ENCODE assay signal across 11 cellular contexts in genomic region chr6:132259070-132259469, GRCh38.
DNase-seq lines count a peak whose midpoint lies in the region; ATAC-seq, FAIRE-seq and TF ChIP-seq lines count a peak whose summit lies in the region.
"Had no signal": no experiment of that assay in that cellular context is flagged by ENCODE, and none has a peak within 500 bp of the region (broad histone marks: within the 10 kb centered on the region; RNA-seq: fewer than 3 reads in every experiment).

No MANE protein-coding gene starts in this region.

- no peaks in the 10 kb centered on the region for H3K4me1 Mint-ChIP-seq in activated CD8-positive, alpha-beta T cell treated with anti-CD3 and anti-CD28 coated beads, Interleukin-2, amount 10 ng/mL, durations not matched to agents 7 days and 5 days (ENCODE audit: low read depth)

- H3K9me3 ChIP-seq in cardiac muscle cell (ENCODE audit: low read depth) (no peaks in the 10 kb centered on the region), SK-N-SH (no peaks in the 10 kb centered on the region)
- H3K9me3 ChIP-seq: BLaER1, SJCRH30, upper lobe of left lung had no signal

- no peaks in the 10 kb centered on the region for H3K9me2 ChIP-seq in SK-N-SH

- H3K4me3 ChIP-seq in cardiac muscle cell (no peak overlapping the region), SK-N-SH (ENCODE audit: low read depth in 2 of 2, low read length in 1 of 2) (no peak overlapping the region), fibroblast of pulmonary artery (replicated peaks; ENCODE audit: low read depth, low read length) (no peak overlapping the region)
- H3K4me3 ChIP-seq: BLaER1, SJCRH30, upper lobe of left lung had no signal

- POLR2A ChIA-PET in SK-N-SH (lab: Yijun Ruan, JAX), result no interaction called here
- POLR2A ChIA-PET in activated CD8-positive, alpha-beta T cell treated with anti-CD3 and anti-CD28 coated beads, Interleukin-2, amount 10 ng/mL, durations not matched to agents 7 days and 5 days (lab: Charles Lee), result no interaction called here

- no peaks in the 10 kb centered on the region for H3K4me1 ChIP-seq in cardiac muscle cell (ENCODE audit: low read depth)
- no peaks in the 10 kb centered on the region for H3K4me1 ChIP-seq in SK-N-SH (ENCODE audit: control insufficient read depth in 1 of 2, insufficient read depth in 2 of 2, low read depth in 1 of 2, low read length in 1 of 2)
- H3K4me1 ChIP-seq: BLaER1, upper lobe of left lung had no signal

- DNase-seq in cardiac muscle cell (ENCODE audit: low read depth in 1 of 2, low spot score in 1 of 2) (peak in 1 of 2 donors; percentile 57), Right ventricle myocardium inferior (ENCODE audit: missing footprints) (no peak), SK-N-SH (no peak), fibroblast of pulmonary artery (ENCODE audit: low read depth) (peak; percentile 71), urothelium cell line (ENCODE audit: low spot score) (peak; percentile 31), D341Med (ENCODE audit: low spot score) (no peak)
- no peak for DNase-seq in activated CD8-positive, alpha-beta T cell treated with anti-CD3 and anti-CD28 coated beads, Interleukin-2, amount 10 ng/mL, durations not matched to agents 7 days and 5 days
- DNase-seq: upper lobe of left lung had no signal

- H3K36me3 Mint-ChIP-seq in activated CD8-positive, alpha-beta T cell treated with anti-CD3 and anti-CD28 coated beads, Interleukin-2, amount 10 ng/mL, durations not matched to agents 7 days and 5 days (ENCODE audit: low read depth), result no peaks in the 10 kb centered on the region

- TF ChIP-seq POLR2A in GM18505 (IDR thresholded peaks at IDR 0.05; ENCODE audit: borderline replicate concordance, extremely low read depth, insufficient read depth, insufficient read length), result no peak

- H3K27me3 ChIP-seq in cardiac muscle cell, result no peaks in the 10 kb centered on the region
- H3K27me3 ChIP-seq in SK-N-SH (ENCODE audit: insufficient read depth), result peaks cover 7% of the 10 kb centered on the region; the same call in 1 of the 2 replicates
- H3K27me3 ChIP-seq: BLaER1, SJCRH30, upper lobe of left lung had no signal

- H3K79me2 ChIP-seq in SK-N-SH (ENCODE audit: insufficient read depth), result no peaks in the 10 kb centered on the region

- H2AFZ ChIP-seq in SK-N-SH (ENCODE audit: low read depth), result no peak overlapping the region

- no peaks in the 10 kb centered on the region for H4K20me1 ChIP-seq in SK-N-SH (ENCODE audit: insufficient read depth)
- H4K20me1 ChIP-seq: BLaER1 had no signal

- H3K36me3 ChIP-seq in cardiac muscle cell, result no peaks in the 10 kb centered on the region
- no peaks in the 10 kb centered on the region for H3K36me3 ChIP-seq in SK-N-SH (replicated peaks in 1 of 2; ENCODE audit: control insufficient read depth in 1 of 2, insufficient read depth in 2 of 2, low read length in 1 of 2)
- H3K36me3 ChIP-seq: BLaER1, SJCRH30, upper lobe of left lung had no signal

- peak; percentile 24; the same call in 1 of the 2 replicates for TF ChIP-seq RAD21 in SK-N-SH (IDR thresholded peaks at IDR 0.05; ENCODE audit: low read length)

- intact Hi-C loops in Right ventricle myocardium inferior (cut with DNase I), result no loop called here

- 0% methylated on average over 2 of the region's 2 CpGs for WGBS in SK-N-SH (ENCODE audit: low lambda C conversion rate)

- no peak overlapping the region for H3K4me3 Mint-ChIP-seq in activated CD8-positive, alpha-beta T cell treated with anti-CD3 and anti-CD28 coated beads, Interleukin-2, amount 10 ng/mL, durations not matched to agents 7 days and 5 days

- H3F3A ChIP-seq in SK-N-SH (replicated peaks; ENCODE audit: insufficient read depth), result no peaks in the 10 kb centered on the region

- peaks cover 9% of the 10 kb centered on the region for H3K27me3 Mint-ChIP-seq in activated CD8-positive, alpha-beta T cell treated with anti-CD3 and anti-CD28 coated beads, Interleukin-2, amount 10 ng/mL, durations not matched to agents 7 days and 5 days (ENCODE audit: low read depth)

- no peak overlapping the region for H3K9ac ChIP-seq in SK-N-SH
- H3K9ac ChIP-seq: BLaER1 had no signal

- no peaks in the 10 kb centered on the region for H3K9me3 Mint-ChIP-seq in activated CD8-positive, alpha-beta T cell treated with anti-CD3 and anti-CD28 coated beads, Interleukin-2, amount 10 ng/mL, durations not matched to agents 7 days and 5 days (ENCODE audit: insufficient read depth)

- H3K27ac ChIP-seq in cardiac muscle cell (no peak overlapping the region), SK-N-SH (ENCODE audit: low read depth in 2 of 2, low read length in 1 of 2) (no peak overlapping the region)
- H3K27ac ChIP-seq: BLaER1, SJCRH30, upper lobe of left lung had no signal

- TF ChIP-seq CTCF in cardiac muscle cell (IDR thresholded peaks at IDR 0.05; ENCODE audit: low read depth, low read length) (peak; percentile 45), SK-N-SH (IDR thresholded peaks at IDR 0.05) (peak; percentile 54), fibroblast of pulmonary artery (IDR thresholded peaks at IDR 0.05; ENCODE audit: low read length, missing control alignments) (peak; percentile 53)

- no peak overlapping the region for H3K4me2 ChIP-seq in SK-N-SH
- H3K4me2 ChIP-seq: BLaER1 had no signal

- H3K27ac Mint-ChIP-seq in activated CD8-positive, alpha-beta T cell treated with anti-CD3 and anti-CD28 coated beads, Interleukin-2, amount 10 ng/mL, durations not matched to agents 7 days and 5 days, result no peak overlapping the region

- ATAC-seq in Right ventricle myocardium inferior, result no peak
- ATAC-seq in activated CD8-positive, alpha-beta T cell treated with anti-CD3 and anti-CD28 coated beads, Interleukin-2, amount 10 ng/mL, durations not matched to agents 7 days and 5 days, result no peak
- no peak for ATAC-seq in GM18505 (IDR thresholded peaks at IDR 0.05; ENCODE audit: unreplicated experiment)

- TF ChIP-seq EP300 in SK-N-SH (IDR thresholded peaks at IDR 0.05; ENCODE audit: borderline replicate concordance in 1 of 2, low read depth in 1 of 2, low read length in 1 of 2), result no peak

- no peak for FAIRE-seq in urothelium cell line (lab: Jason Lieb, UNC)

- CTCF ChIA-PET in SK-N-SH (lab: Yijun Ruan, JAX), result interaction anchor here (11.5 kb wide), 1 partner anchor 20 kb away, joined by 114 read pairs; no protein-coding TSS in a partner anchor
- CTCF ChIA-PET in activated CD8-positive, alpha-beta T cell treated with anti-CD3 and anti-CD28 coated beads, Interleukin-2, amount 10 ng/mL, durations not matched to agents 7 days and 5 days (lab: Charles Lee), result interaction anchor here (4.1 kb wide), 1 partner anchor 21 kb away, joined by 17 read pairs; no protein-coding TSS in a partner anchor

TF ChIP-seq in SK-N-SH, 30 proteins besides CTCF, POLR2A, EP300 and RAD21:
- TF ChIP-seq NFIC (IDR thresholded peaks at IDR 0.05; ENCODE audit: borderline replicate concordance), result no peak
- TF ChIP-seq FOXM1 (IDR thresholded peaks at IDR 0.05; ENCODE audit: low read depth), result no peak
- TF ChIP-seq RXRA (IDR thresholded peaks at IDR 0.05; ENCODE audit: borderline replicate concordance, low read depth), result no peak
- no peak for TF ChIP-seq RFX5 (IDR thresholded peaks at IDR 0.05; ENCODE audit: low read length)
- no peak for TF ChIP-seq MXI1 (IDR thresholded peaks at IDR 0.05; ENCODE audit: low read depth, low read length)

Comparison
In these comparisons a context has a peak if more than half of its experiments do, and no peak if none do; other contexts are left out.
1. DNase-seq: peak in fibroblast of pulmonary artery (single experiment) and urothelium cell line (single experiment); none in Right ventricle myocardium inferior (single experiment), SK-N-SH (single experiment), activated CD8-positive, alpha-beta T cell treated with anti-CD3 and anti-CD28 coated beads, Interleukin-2, amount 10 ng/mL, durations not matched to agents 7 days and 5 days (single experiment) and D341Med (single experiment).
2. Peak in every context shown above with its lines, with median percentiles within 50 percentile points of each other: CTCF ChIP-seq.